1 cellular context compared by ENCODE assay signal in the genomic region with DNA sequence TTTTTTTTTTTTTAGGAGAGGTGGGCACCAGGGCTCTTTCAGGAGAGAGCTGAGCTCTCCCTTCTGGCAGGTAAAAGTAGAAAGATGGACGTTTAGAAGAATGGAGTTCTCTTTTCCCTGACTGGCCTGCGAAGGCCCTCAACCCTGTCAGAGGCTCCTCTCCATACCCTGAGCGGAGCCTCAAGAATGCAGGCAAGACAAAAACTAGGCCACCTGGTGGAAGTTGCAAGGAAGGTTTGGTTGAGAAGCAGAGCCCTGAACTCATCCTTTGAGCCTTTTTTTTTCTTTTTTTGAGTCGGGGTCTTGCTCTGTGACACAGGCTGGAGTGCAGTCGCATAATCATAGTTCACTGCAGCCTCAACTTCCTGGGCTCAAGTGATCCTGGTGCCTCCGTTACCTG.
A peak's percentile ranks its signal among the peaks of the same experiment; 100 is the strongest.
TF ChIP-seq lines count a peak whose summit lies in the region.

No MANE protein-coding gene starts in this region.

TF ChIP-seq in GM23338, 12 proteins besides CTCF, POLR2A, EP300 and RAD21 (continued from another document):
- TF ChIP-seq, protein P1, sequence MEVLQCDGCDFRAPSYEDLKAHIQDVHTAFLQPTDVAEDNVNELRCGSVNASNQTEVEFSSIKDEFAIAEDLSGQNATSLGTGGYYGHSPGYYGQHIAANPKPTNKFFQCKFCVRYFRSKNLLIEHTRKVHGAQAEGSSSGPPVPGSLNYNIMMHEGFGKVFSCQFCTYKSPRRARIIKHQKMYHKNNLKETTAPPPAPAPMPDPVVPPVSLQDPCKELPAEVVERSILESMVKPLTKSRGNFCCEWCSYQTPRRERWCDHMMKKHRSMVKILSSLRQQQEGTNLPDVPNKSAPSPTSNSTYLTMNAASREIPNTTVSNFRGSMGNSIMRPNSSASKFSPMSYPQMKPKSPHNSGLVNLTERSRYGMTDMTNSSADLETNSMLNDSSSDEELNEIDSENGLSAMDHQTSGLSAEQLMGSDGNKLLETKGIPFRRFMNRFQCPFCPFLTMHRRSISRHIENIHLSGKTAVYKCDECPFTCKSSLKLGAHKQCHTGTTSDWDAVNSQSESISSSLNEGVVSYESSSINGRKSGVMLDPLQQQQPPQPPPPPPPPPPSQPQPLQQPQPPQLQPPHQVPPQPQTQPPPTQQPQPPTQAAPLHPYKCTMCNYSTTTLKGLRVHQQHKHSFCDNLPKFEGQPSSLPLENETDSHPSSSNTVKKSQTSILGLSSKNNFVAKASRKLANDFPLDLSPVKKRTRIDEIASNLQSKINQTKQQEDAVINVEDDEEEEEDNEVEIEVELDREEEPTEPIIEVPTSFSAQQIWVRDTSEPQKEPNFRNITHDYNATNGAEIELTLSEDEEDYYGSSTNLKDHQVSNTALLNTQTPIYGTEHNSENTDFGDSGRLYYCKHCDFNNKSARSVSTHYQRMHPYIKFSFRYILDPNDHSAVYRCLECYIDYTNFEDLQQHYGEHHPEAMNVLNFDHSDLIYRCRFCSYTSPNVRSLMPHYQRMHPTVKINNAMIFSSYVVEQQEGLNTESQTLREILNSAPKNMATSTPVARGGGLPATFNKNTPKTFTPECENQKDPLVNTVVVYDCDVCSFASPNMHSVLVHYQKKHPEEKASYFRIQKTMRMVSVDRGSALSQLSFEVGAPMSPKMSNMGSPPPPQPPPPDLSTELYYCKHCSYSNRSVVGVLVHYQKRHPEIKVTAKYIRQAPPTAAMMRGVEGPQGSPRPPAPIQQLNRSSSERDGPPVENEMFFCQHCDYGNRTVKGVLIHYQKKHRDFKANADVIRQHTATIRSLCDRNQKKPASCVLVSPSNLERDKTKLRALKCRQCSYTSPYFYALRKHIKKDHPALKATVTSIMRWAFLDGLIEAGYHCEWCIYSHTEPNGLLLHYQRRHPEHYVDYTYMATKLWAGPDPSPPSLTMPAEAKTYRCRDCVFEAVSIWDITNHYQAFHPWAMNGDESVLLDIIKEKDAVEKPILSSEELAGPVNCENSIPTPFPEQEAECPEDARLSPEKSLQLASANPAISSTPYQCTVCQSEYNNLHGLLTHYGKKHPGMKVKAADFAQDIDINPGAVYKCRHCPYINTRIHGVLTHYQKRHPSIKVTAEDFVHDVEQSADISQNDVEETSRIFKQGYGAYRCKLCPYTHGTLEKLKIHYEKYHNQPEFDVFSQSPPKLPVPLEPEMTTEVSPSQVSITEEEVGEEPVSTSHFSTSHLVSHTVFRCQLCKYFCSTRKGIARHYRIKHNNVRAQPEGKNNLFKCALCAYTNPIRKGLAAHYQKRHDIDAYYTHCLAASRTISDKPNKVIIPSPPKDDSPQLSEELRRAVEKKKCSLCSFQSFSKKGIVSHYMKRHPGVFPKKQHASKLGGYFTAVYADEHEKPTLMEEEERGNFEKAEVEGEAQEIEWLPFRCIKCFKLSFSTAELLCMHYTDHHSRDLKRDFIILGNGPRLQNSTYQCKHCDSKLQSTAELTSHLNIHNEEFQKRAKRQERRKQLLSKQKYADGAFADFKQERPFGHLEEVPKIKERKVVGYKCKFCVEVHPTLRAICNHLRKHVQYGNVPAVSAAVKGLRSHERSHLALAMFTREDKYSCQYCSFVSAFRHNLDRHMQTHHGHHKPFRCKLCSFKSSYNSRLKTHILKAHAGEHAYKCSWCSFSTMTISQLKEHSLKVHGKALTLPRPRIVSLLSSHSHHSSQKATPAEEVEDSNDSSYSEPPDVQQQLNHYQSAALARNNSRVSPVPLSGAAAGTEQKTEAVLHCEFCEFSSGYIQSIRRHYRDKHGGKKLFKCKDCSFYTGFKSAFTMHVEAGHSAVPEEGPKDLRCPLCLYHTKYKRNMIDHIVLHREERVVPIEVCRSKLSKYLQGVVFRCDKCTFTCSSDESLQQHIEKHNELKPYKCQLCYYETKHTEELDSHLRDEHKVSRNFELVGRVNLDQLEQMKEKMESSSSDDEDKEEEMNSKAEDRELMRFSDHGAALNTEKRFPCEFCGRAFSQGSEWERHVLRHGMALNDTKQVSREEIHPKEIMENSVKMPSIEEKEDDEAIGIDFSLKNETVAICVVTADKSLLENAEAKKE (CRISPR knock-in tag; IDR thresholded peaks at IDR 0.05), result 0 out of 2 replicates have a peak, but pooled peaks have one; percentile 56
- TF ChIP-seq EZH2phosphoT487 (IDR thresholded peaks at IDR 0.05; ENCODE audit: unreplicated experiment) (no peak), EZH2 (IDR thresholded peaks at IDR 0.05; ENCODE audit: low read depth, unreplicated experiment) (no peak)
TF ChIP-seq in GM23338: peak in this region for 1.
